ENCODE assay signal across 17 cellular contexts in the genomic region with DNA sequence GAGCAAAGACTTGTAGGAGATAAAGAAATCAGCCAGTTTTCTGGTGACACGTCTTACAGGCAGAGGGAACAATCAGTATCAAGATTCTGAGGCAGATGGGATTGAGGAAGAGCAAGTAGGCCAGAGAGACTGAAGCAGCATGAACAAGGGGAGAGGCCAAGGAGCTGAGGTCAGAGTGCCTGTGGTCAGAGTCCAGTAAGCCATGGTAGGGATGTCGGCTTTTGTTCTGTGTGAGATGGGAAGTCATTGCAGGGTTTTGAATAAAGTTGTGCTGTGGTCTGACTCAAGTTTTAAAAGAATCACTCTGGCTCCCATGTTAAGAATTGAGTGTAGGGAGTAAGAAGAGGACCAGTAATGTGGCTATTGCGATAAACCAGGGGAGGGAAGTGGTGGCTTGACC.
DNase-seq lines count a peak whose midpoint lies in the region; ATAC-seq and TF ChIP-seq lines count a peak whose summit lies in the region.
"Had no signal": no experiment of that assay in that cellular context is flagged by ENCODE, and none has a peak within 500 bp of the region (broad histone marks: within the 10 kb centered on the region; RNA-seq: fewer than 3 reads in every experiment).

No MANE protein-coding gene starts in this region.

- H3K36me3 ChIP-seq in endodermal cell (ENCODE audit: control insufficient read depth, insufficient read depth, low read length) (no peaks in the 10 kb centered on the region), neural progenitor cell (no peaks in the 10 kb centered on the region)
- H3K36me3 ChIP-seq: cardiac muscle cell, esophagus squamous epithelium had no signal

- DNase-seq in CD14-positive monocyte (ENCODE audit: low spot score): no peak
- DNase-seq in MV-4-11 (lab: John Stamatoyannopoulos, UW): peak; percentile 86
- no peak for DNase-seq in endodermal cell
- peak; percentile 3 for DNase-seq in neural progenitor cell (ENCODE audit: low spot score)
- no peak for DNase-seq in activated CD4-positive, CD25-positive, alpha-beta regulatory T cell treated with anti-CD3 and anti-CD28 coated beads, Interleukin-2, amount 50 U/mL, for 72 hours
- DNase-seq in ecto neural progenitor cell (ENCODE audit: low spot score): no peak
- DNase-seq in NCI-H82 treated with DMSO at 0.1 percent for 48 hours (lab: John Stamatoyannopoulos, UW; ENCODE audit: unreplicated experiment): no peak
- DNase-seq: activated CD4-positive, alpha-beta T cell treated with anti-CD3 and anti-CD28 coated beads, Interleukin-2, amount 50 U/mL, for 48 hours; activated T-cell treated with anti-CD3 and anti-CD28 coated beads, Interleukin-2, amount 50 U/mL, for 4 hours; effector CD4-positive, alpha-beta T cell; EL; esophagus squamous epithelium; NCI-H2081; NCI-H524 had no signal

- H3K27ac Mint-ChIP-seq in CD14-positive monocyte (peak overlapping the region in 6 of 7 donors; percentile 6 to 77 (median 52)), endodermal cell (no peak overlapping the region), neural progenitor cell (peak overlapping the region; percentile 4)
- H3K27ac Mint-ChIP-seq: activated naive CD4-positive, alpha-beta T cell treated with anti-CD3 and anti-CD28 coated beads, Interleukin-2, amount 50 U/mL, for 72 hours had no signal

- intact Hi-C loops in CD14-positive monocyte (cut with micrococcal nuclease): no loop called here

- no peak overlapping the region for H3K4me3 ChIP-seq in endodermal cell (ENCODE audit: low read length)
- H3K4me3 ChIP-seq in neural progenitor cell: no peak overlapping the region
- H3K4me3 ChIP-seq: cardiac muscle cell, esophagus squamous epithelium had no signal

- no peaks in the 10 kb centered on the region for H3K79me2 ChIP-seq in neural progenitor cell (ENCODE audit: low read depth)

- H3K9me3 Mint-ChIP-seq in CD14-positive monocyte: peaks cover 0 to 6% (median 3%) of the 10 kb centered on the region in 7 donors
- H3K9me3 Mint-ChIP-seq in endodermal cell: peaks cover 11% of the 10 kb centered on the region
- peaks cover 4% of the 10 kb centered on the region for H3K9me3 Mint-ChIP-seq in neural progenitor cell
- H3K9me3 Mint-ChIP-seq: activated naive CD4-positive, alpha-beta T cell treated with anti-CD3 and anti-CD28 coated beads, Interleukin-2, amount 50 U/mL, for 72 hours had no signal

- no peak overlapping the region for H3K9ac ChIP-seq in endodermal cell (ENCODE audit: extremely low read depth, low read length, poor library complexity, severe bottlenecking)
- H3K9ac ChIP-seq in neural progenitor cell: no peak overlapping the region

- no peaks in the 10 kb centered on the region for H3F3A ChIP-seq in neural progenitor cell (ENCODE audit: low read depth)

- H2AFZ ChIP-seq in neural progenitor cell (replicated peaks): peak overlapping the region; percentile 84

- H3K4me2 ChIP-seq in neural progenitor cell: no peak overlapping the region

- H3K27me3 ChIP-seq in endodermal cell (ENCODE audit: control insufficient read depth, insufficient read depth, low read length, poor library complexity, severe bottlenecking) (no peaks in the 10 kb centered on the region), neural progenitor cell (no peaks in the 10 kb centered on the region)
- H3K27me3 ChIP-seq: cardiac muscle cell, esophagus squamous epithelium had no signal

- H3K27ac ChIP-seq in endodermal cell (ENCODE audit: low read depth, low read length) (peak overlapping the region; percentile 40), neural progenitor cell (no peak overlapping the region)
- H3K27ac ChIP-seq: cardiac muscle cell had no signal

- ATAC-seq in HG02981 (IDR thresholded peaks at IDR 0.05; ENCODE audit: unreplicated experiment): no peak
- ATAC-seq: activated naive CD4-positive, alpha-beta T cell treated with anti-CD3 and anti-CD28 coated beads, Interleukin-2, amount 50 U/mL, for 72 hours; activated T-cell treated with anti-CD3 and anti-CD28 coated beads, Interleukin-2, amount 50 U/mL, for 4 hours had no signal

- peaks cover 0 to 4% (median 0%) of the 10 kb centered on the region in 3 donors for H3K27me3 Mint-ChIP-seq in CD14-positive monocyte (ENCODE audit: low read depth in 3 of 3)
- no peaks in the 10 kb centered on the region for H3K27me3 Mint-ChIP-seq in endodermal cell (ENCODE audit: insufficient read depth)
- H3K27me3 Mint-ChIP-seq in neural progenitor cell (ENCODE audit: insufficient read depth, low read depth): no peaks in the 10 kb centered on the region

- no peak for TF ChIP-seq CTCF in CD14-positive monocyte (IDR thresholded peaks at IDR 0.05)
- TF ChIP-seq CTCF in endodermal cell (conservative IDR thresholded peaks at IDR 0.05): no peak
- TF ChIP-seq CTCF in neural progenitor cell (IDR thresholded peaks at IDR 0.05): no peak

- H3K36me3 Mint-ChIP-seq in CD14-positive monocyte: no peaks in the 10 kb centered on the region
- no peaks in the 10 kb centered on the region for H3K36me3 Mint-ChIP-seq in endodermal cell (ENCODE audit: low read depth)
- no peaks in the 10 kb centered on the region for H3K36me3 Mint-ChIP-seq in neural progenitor cell

- no peaks in the 10 kb centered on the region for H4K20me1 ChIP-seq in neural progenitor cell (ENCODE audit: low read depth)

- peak overlapping the region in 1 of 2 donors; percentile 5 for H3K4me3 Mint-ChIP-seq in CD14-positive monocyte
- no peak overlapping the region for H3K4me3 Mint-ChIP-seq in endodermal cell
- H3K4me3 Mint-ChIP-seq in neural progenitor cell: no peak overlapping the region
- H3K4me3 Mint-ChIP-seq: activated T-cell treated with anti-CD3 and anti-CD28 coated beads, Interleukin-2, amount 50 U/mL, for 4 hours had no signal

- H3K4me1 ChIP-seq in endodermal cell (ENCODE audit: control insufficient read depth, insufficient read depth, low read length): peaks cover 2% of the 10 kb centered on the region
- peaks cover 11% of the 10 kb centered on the region for H3K4me1 ChIP-seq in neural progenitor cell

- WGBS in endodermal cell (ENCODE audit: insufficient coverage in 1 of 2, insufficient read length in 1 of 2), 2 experiments: 77 to 96% methylated on average over 2 to 3 of the region's 3 CpGs

- peaks cover 33% of the 10 kb centered on the region for H3K4me1 Mint-ChIP-seq in CD14-positive monocyte
- peaks cover 24% of the 10 kb centered on the region for H3K4me1 Mint-ChIP-seq in endodermal cell
- H3K4me1 Mint-ChIP-seq in neural progenitor cell: peaks cover 24% of the 10 kb centered on the region

- H3K9me3 ChIP-seq in endodermal cell (ENCODE audit: control insufficient read depth, low read length) (no peaks in the 10 kb centered on the region), neural progenitor cell (ENCODE audit: low read depth) (no peaks in the 10 kb centered on the region)
- H3K9me3 ChIP-seq: esophagus squamous epithelium had no signal

Comparison
In these comparisons a context has a peak if more than half of its experiments do, and no peak if none do; other contexts are left out.
1. DNase-seq: peak in MV-4-11 (single experiment) and neural progenitor cell (single experiment); none in CD14-positive monocyte (single experiment), endodermal cell (single experiment), activated CD4-positive, CD25-positive, alpha-beta regulatory T cell treated with anti-CD3 and anti-CD28 coated beads, Interleukin-2, amount 50 U/mL, for 72 hours (single experiment), ecto neural progenitor cell (single experiment) and NCI-H82 treated with DMSO at 0.1 percent for 48 hours (single experiment).